In genomic region chr20:50015993-50016770, GRCh38 we compare ENCODE assay signal across 12 cellular contexts. TPM values are rescaled to one million over a fixed set of nuclear protein-coding genes. Genes with fewer than 3 reads are reported as not detected.
A peak's percentile ranks its signal among the peaks of the same experiment; 100 is the strongest.
DNase-seq lines count a peak whose midpoint lies in the region; ATAC-seq and TF ChIP-seq lines count a peak whose summit lies in the region.
"Had no signal": no experiment of that assay in that cellular context is flagged by ENCODE, and none has a peak within 500 bp of the region (broad histone marks: within the 10 kb centered on the region; RNA-seq: fewer than 3 reads in every experiment).

No MANE protein-coding gene starts in this region.

- H3K4me1 ChIP-seq in IMR-90 (ENCODE audit: control insufficient read depth, insufficient read depth, low read length) (no peaks in the 10 kb centered on the region), body of pancreas (no peaks in the 10 kb centered on the region), left lung (peaks cover 6 to 23% of the 10 kb centered on the region in 2 donors), stomach smooth muscle (ENCODE audit: control insufficient read depth, insufficient read depth, low read length) (peaks cover 15% of the 10 kb centered on the region), OCI-LY7 (ENCODE audit: insufficient read depth, low read length, poor library complexity, severe bottlenecking) (peaks cover 25% of the 10 kb centered on the region)

- TF ChIP-seq RAD21 in IMR-90 (IDR thresholded peaks at IDR 0.05; ENCODE audit: low read length), result no peak

- no peak overlapping the region for H3K4me3 ChIP-seq in IMR-90 (ENCODE audit: insufficient read depth, low read depth, low read length)
- no peak overlapping the region for H3K4me3 ChIP-seq in body of pancreas
- H3K4me3 ChIP-seq in left lung, result no peak overlapping the region
- peak overlapping the region in 1 of 2 donors; percentile 35 for H3K4me3 ChIP-seq in stomach smooth muscle (ENCODE audit: low read length in 2 of 2)
- no peak overlapping the region for H3K4me3 ChIP-seq in OCI-LY7 (ENCODE audit: low read depth, low read length, poor library complexity, severe bottlenecking)

- no peak overlapping the region for H3K18ac ChIP-seq in IMR-90 (ENCODE audit: low read depth, low read length)

- H3K4ac ChIP-seq in IMR-90 (ENCODE audit: low read depth, low read length), result no peak overlapping the region

- in situ Hi-C loops in IMR-90 (cut with MboI; ENCODE audit: low sequenced_read_pairs), result no loop called here

- H3K9me3 ChIP-seq in IMR-90 (ENCODE audit: control insufficient read depth, insufficient read depth, low read length) (no peaks in the 10 kb centered on the region), body of pancreas (no peaks in the 10 kb centered on the region), left lung (no peaks in the 10 kb centered on the region), stomach smooth muscle (ENCODE audit: control insufficient read depth in 2 of 2, low read length in 2 of 2) (no peaks in the 10 kb centered on the region), OCI-LY7 (ENCODE audit: low read length) (no peaks in the 10 kb centered on the region)

- H2BK20ac ChIP-seq in IMR-90 (ENCODE audit: low read depth, low read length), result 0 out of 2 replicates have a peak overlapping the region, but pooled peaks have one; percentile 35

- no peak overlapping the region for H3K23ac ChIP-seq in IMR-90 (ENCODE audit: low read depth, low read length)

- 100% methylated on average over 1 of the region's 18 CpGs; no CpG with 5 or more reads in 1 of the 2 experiments for WGBS in IMR-90 (ENCODE audit: extremely low coverage in 2 of 2, insufficient read length in 1 of 2), 2 experiments
- 51 to 67% methylated on average over 5 to 18 of the region's 18 CpGs for WGBS in body of pancreas, 2 donors

- no peaks in the 10 kb centered on the region for H3K79me2 ChIP-seq in OCI-LY7 (ENCODE audit: insufficient read depth, low read depth, low read length)

- intact Hi-C loops in IMR-90 (cut with micrococcal nuclease) (no loop called here), body of pancreas (cut with DNase I) (no loop called here), left lung (cut with DNase I) (no loop called here), OCI-LY7 (cut with micrococcal nuclease; ENCODE audit: unreplicated experiment) (no loop called here)

- BruUV-seq in IMR-90 (replicated peaks; lab: Mats Ljungman, UMichigan), result no TSS peak
- no TSS peak for BruUV-seq in OCI-LY7 (replicated peaks; lab: Mats Ljungman, UMichigan)

- H3K27ac ChIP-seq in IMR-90 (ENCODE audit: insufficient read depth, low read length), result no peak overlapping the region
- no peak overlapping the region for H3K27ac ChIP-seq in body of pancreas
- H3K27ac ChIP-seq in left lung, result no peak overlapping the region
- peak overlapping the region; percentile 71 for H3K27ac ChIP-seq in stomach smooth muscle (ENCODE audit: low read length)
- H3K27ac ChIP-seq in OCI-LY7 (ENCODE audit: low read depth, low read length, poor library complexity, severe bottlenecking), result no peak overlapping the region

- H3K9me1 ChIP-seq in IMR-90 (ENCODE audit: insufficient read depth, low read length), result no peaks in the 10 kb centered on the region

- H4K91ac ChIP-seq in IMR-90 (ENCODE audit: insufficient read depth, low read depth, low read length), result no peak overlapping the region

- dilution Hi-C loops in IMR-90 (cut with HindIII; ENCODE audit: low sequenced_read_pairs, unreplicated experiment), result no loop called here

- no peak overlapping the region for H4K8ac ChIP-seq in IMR-90 (ENCODE audit: low read depth in 2 of 2, low read length in 2 of 2)

- DNase-seq in IMR-90 (no peak), body of pancreas (no peak), left lung (no peak), DMS53 (lab: John Stamatoyannopoulos, UW) (no peak), GF-D8 (lab: John Stamatoyannopoulos, UW) (no peak), OCI-LY7 (ENCODE audit: low spot score) (no peak)
- DNase-seq: activated CD4-positive, alpha-beta T cell treated with anti-CD3 and anti-CD28 coated beads for 36 hours; activated naive CD8-positive, alpha-beta T cell treated with anti-CD3 and anti-CD28 coated beads, Interleukin-2, amount 10 ng/mL, durations not matched to agents 7 days and 5 days; activated T-cell treated with anti-CD3 and anti-CD28 coated beads, Interleukin-2, amount 50 U/mL, for 1 hour; cortex of kidney; KG1 had no signal

- no peak overlapping the region for H3K9ac ChIP-seq in IMR-90 (ENCODE audit: low read depth, low read length)
- H3K9ac ChIP-seq in stomach smooth muscle (ENCODE audit: low read length in 2 of 2), result peak overlapping the region in 1 of 2 donors; percentile 29

- H2AFZ ChIP-seq in IMR-90 (replicated peaks; ENCODE audit: low read length, poor library complexity) (no peak overlapping the region), OCI-LY7 (ENCODE audit: low read length) (no peak overlapping the region)

- no peaks in the 10 kb centered on the region for H3K9me2 ChIP-seq in OCI-LY7 (ENCODE audit: insufficient read depth, low read length)

- no peak overlapping the region for H2BK5ac ChIP-seq in IMR-90 (ENCODE audit: low read depth, low read length, poor library complexity, severe bottlenecking)

- H3K4me2 ChIP-seq in IMR-90 (ENCODE audit: low read depth, low read length), result no peak overlapping the region
- H3K4me2 ChIP-seq in OCI-LY7 (ENCODE audit: low read length), result no peak overlapping the region

- peak overlapping the region; percentile 70 for H2AK9ac ChIP-seq in IMR-90 (replicated peaks; ENCODE audit: low read depth, low read length, poor library complexity)

- H2BK120ac ChIP-seq in IMR-90 (ENCODE audit: low read depth, low read length), result no peak overlapping the region

- CTCF ChIA-PET in IMR-90 (lab: Yijun Ruan, JAX), result no interaction called here
- CTCF ChIA-PET in OCI-LY7 (lab: Charles Lee; ENCODE audit: unreplicated experiment), result no interaction called here

- H3K27me3 ChIP-seq in IMR-90 (ENCODE audit: control insufficient read depth, insufficient read depth, low read length) (no peaks in the 10 kb centered on the region), body of pancreas (no peaks in the 10 kb centered on the region), left lung (no peaks in the 10 kb centered on the region), stomach smooth muscle (ENCODE audit: control insufficient read depth in 1 of 2, insufficient read depth in 2 of 2, low read length in 2 of 2) (no peaks in the 10 kb centered on the region)

- ATAC-seq in IMR-90 (ENCODE audit: low read depth), result 0 out of 2 replicates have a peak, but pooled peaks have one; percentile 29
- ATAC-seq in body of pancreas, result peak; percentile 40
- peak; percentile 28 for ATAC-seq in left lung
- ATAC-seq: activated CD4-positive, alpha-beta T cell treated with anti-CD3 and anti-CD28 coated beads for 36 hours had no signal

- no peak overlapping the region for H4K5ac ChIP-seq in IMR-90 (ENCODE audit: low read depth, low read length)

- no peak overlapping the region for H2BK15ac ChIP-seq in IMR-90 (ENCODE audit: low read depth, low read length)

- H3K36me3 ChIP-seq in IMR-90 (ENCODE audit: control insufficient read depth, insufficient read depth, low read length) (no peaks in the 10 kb centered on the region), body of pancreas (replicated peaks in 1 of 2; ENCODE audit: insufficient read depth in 1 of 2, low read depth in 2 of 2) (no peaks in the 10 kb centered on the region), left lung (no peaks in the 10 kb centered on the region), stomach smooth muscle (ENCODE audit: control insufficient read depth in 2 of 2, insufficient read depth in 2 of 2, low read length in 2 of 2) (no peaks in the 10 kb centered on the region), OCI-LY7 (ENCODE audit: insufficient read depth, low read length) (no peaks in the 10 kb centered on the region)

- no peak overlapping the region for H3K56ac ChIP-seq in IMR-90 (ENCODE audit: extremely low read depth, insufficient read depth, low read length)

- H3K14ac ChIP-seq in IMR-90 (replicated peaks; ENCODE audit: low read depth, low read length), result no peak overlapping the region

- POLR2A ChIA-PET in IMR-90 (lab: Charles Lee; ENCODE audit: unreplicated experiment), result no interaction called here
- POLR2A ChIA-PET in OCI-LY7 (lab: Charles Lee), result no interaction called here

- TF ChIP-seq POLR2A in IMR-90 (IDR thresholded peaks at IDR 0.05; ENCODE audit: low read depth, low read length) (no peak), body of pancreas (IDR thresholded peaks at IDR 0.05) (no peak)

- H3K79me1 ChIP-seq in IMR-90 (ENCODE audit: low read depth in 1 of 2, low read length in 2 of 2), result no peaks in the 10 kb centered on the region

- no peak overlapping the region for H2AK5ac ChIP-seq in IMR-90 (ENCODE audit: low read depth, low read length)

- H4K20me1 ChIP-seq in IMR-90 (ENCODE audit: insufficient read depth, low read length), result no peaks in the 10 kb centered on the region
- no peaks in the 10 kb centered on the region for H4K20me1 ChIP-seq in OCI-LY7 (ENCODE audit: insufficient read depth, low read length)

- TF ChIP-seq CTCF in IMR-90 (conservative IDR thresholded peaks at IDR 0.05; ENCODE audit: low read depth, low read length) (no peak), body of pancreas (IDR thresholded peaks at IDR 0.05) (no peak), left lung (IDR thresholded peaks at IDR 0.05) (no peak), OCI-LY7 (conservative IDR thresholded peaks at IDR 0.05; ENCODE audit: low read length) (no peak)

TF ChIP-seq in IMR-90, 13 proteins besides CTCF, POLR2A, EP300 and RAD21 (continues in another document):
- TF ChIP-seq USF2 (IDR thresholded peaks at IDR 0.05; ENCODE audit: low read depth, low read length), result no peak
- TF ChIP-seq RCOR1 (IDR thresholded peaks at IDR 0.05; ENCODE audit: insufficient replicate concordance, low read length), result no peak
- no peak for TF ChIP-seq CHD1 (IDR thresholded peaks at IDR 0.05; ENCODE audit: low read depth, low read length)
- no peak for TF ChIP-seq MAZ (IDR thresholded peaks at IDR 0.05; ENCODE audit: borderline replicate concordance, low read depth, low read length)

RNA-seq across cellular contexts. Expression of gene SNAI1, which starts 33.4 kb away (rescaled TPM):
- total RNA-seq in IMR-90 (2012; rRNA removed) (0.54 and 0.83 TPM in 2 replicates), body of pancreas (1 to 10 TPM in 1 of 2 donors, under 1 TPM in 1; 0.78 to 3.3 TPM), left lung (1 to 10 TPM; 2.8 to 4.1 TPM), OCI-LY7 (2022) (1.6 and 1.8 TPM in 2 replicates)
- polyA plus RNA-seq in IMR-90 (2012; rRNA removed), result 13.7 and 14.9 TPM in 2 replicates
- 10.8 and 34.1 TPM in 2 replicates for polyA plus RNA-seq in IMR-90 (2012; cell fraction: cytosol; rRNA removed)
- 54.0 and 64.7 TPM in 2 replicates for polyA plus RNA-seq in IMR-90 (2012; cell fraction: nucleus; rRNA removed; ENCODE audit: low replicate concordance)
- total RNA-seq in OCI-LY7 (2014; rRNA removed; shearing (Covaris generic)), result 1.0 and 3.6 TPM in 2 replicates
